33 cellular contexts compared by ENCODE assay signal in the genomic region with DNA sequence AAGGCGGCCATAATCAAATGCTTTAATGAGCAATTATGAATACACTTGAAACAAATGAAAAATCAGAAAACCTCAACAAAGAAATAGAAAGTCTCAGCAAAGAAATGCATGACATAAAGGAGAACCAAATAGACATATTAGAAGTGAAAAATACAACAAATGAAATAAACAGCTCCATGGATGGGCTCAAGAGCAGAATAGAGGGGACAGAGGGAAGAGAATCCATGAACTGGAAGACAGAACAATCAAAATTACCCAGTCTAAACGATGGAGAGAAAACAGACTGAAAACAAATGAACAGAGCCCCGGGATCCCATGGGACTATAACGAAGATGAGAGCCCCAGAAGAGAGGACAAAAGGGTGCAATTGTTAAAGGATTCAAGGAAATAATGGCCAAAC. TPM values are rescaled to one million over a fixed set of nuclear protein-coding genes. Genes with fewer than 3 reads are reported as not detected.
"Had no signal": no experiment of that assay in that cellular context is flagged by ENCODE, and none has a peak within 500 bp of the region (broad histone marks: within the 10 kb centered on the region; RNA-seq: fewer than 3 reads in every experiment).

No MANE protein-coding gene starts in this region.

- H3K4me1 ChIP-seq: adrenal gland, ascending aorta, breast epithelium had no signal

- DNase-seq: activated effector memory CD4-positive, alpha-beta T cell treated with anti-CD3 and anti-CD28 coated beads, Interleukin-2, amount 50 U/mL, for 16 hours; activated effector memory CD4-positive, alpha-beta T cell treated with Interleukin-2 at 50 U/mL for 16 hours; activated gamma-delta T cell; activated gamma-delta T cell treated with Interleukin-2 at 50 U/mL for 16 hours; activated naive CD4-positive, alpha-beta T cell; activated naive CD4-positive, alpha-beta T cell treated with anti-CD3 and anti-CD28 coated beads for 36 hours; activated naive CD4-positive, alpha-beta T cell treated with anti-CD3 and anti-CD28 coated beads, Interleukin-2, amount 10 ng/mL, durations not matched to agents 7 days and 5 days; activated naive CD4-positive, alpha-beta T cell treated with anti-CD3 and anti-CD28 coated beads, Interleukin-2, amount 50 U/mL, for 16 hours; activated naive CD4-positive, alpha-beta T cell treated with Interleukin-2 at 50 U/mL for 16 hours; activated naive CD8-positive, alpha-beta T cell treated with anti-CD3 and anti-CD28 coated beads for 36 hours; activated naive CD8-positive, alpha-beta T cell treated with anti-CD3 and anti-CD28 coated beads, Interleukin-2, amount 10 ng/mL, durations not matched to agents 7 days and 5 days; activated naive CD8-positive, alpha-beta T cell treated with anti-CD3 and anti-CD28 coated beads, Interleukin-2, amount 50 U/mL, for 24 hours; activated T-cell treated with anti-CD3 and anti-CD28 coated beads, Interleukin-2, amount 50 U/mL, for 24 hours; activated T-cell treated with anti-CD3 and anti-CD28 coated beads, Interleukin-2, amount 50 U/mL, for 4 hours; activated T-cell treated with anti-CD3 and anti-CD28 coated beads, Interleukin-2, amount 50 U/mL, for 48 hours; activated T-cell treated with anti-CD3 and anti-CD28 coated beads, Interleukin-2, amount 50 U/mL, for 72 hours; adrenal gland; amniotic stem cell; amygdala; anterior cingulate cortex; aorta; body of pancreas; brain microvascular endothelial cell; caudate nucleus; central memory CD4-positive, alpha-beta T cell; cerebellar nuclear complex had no signal

- H3K9me3 ChIP-seq: adrenal gland, body of pancreas had no signal

- H3K4me3 ChIP-seq: adrenal gland, ascending aorta, body of pancreas, breast epithelium, cardiac muscle cell had no signal

- H3K27me3 ChIP-seq: adrenal gland, ascending aorta, body of pancreas, brain microvascular endothelial cell, breast epithelium, cardiac muscle cell had no signal

- ATAC-seq: activated naive CD4-positive, alpha-beta T cell treated with anti-CD3 and anti-CD28 coated beads, Interleukin-2, amount 50 U/mL, for 72 hours; activated naive CD8-positive, alpha-beta T cell treated with anti-CD3 and anti-CD28 coated beads, Interleukin-2, amount 50 U/mL, for 24 hours; activated T-cell treated with anti-CD3 and anti-CD28 coated beads, Interleukin-2, amount 50 U/mL, for 4 hours; activated T-cell treated with anti-CD3 and anti-CD28 coated beads, Interleukin-2, amount 50 U/mL, for 72 hours; activated T-helper 17 cell treated with anti-CD3 and anti-CD28 coated beads, Interleukin-2, amount 50 U/mL, for 72 hours; body of pancreas had no signal

- H3K27ac ChIP-seq: adrenal gland, ascending aorta, body of pancreas, brain microvascular endothelial cell, breast epithelium, cardiac muscle cell had no signal

- H3K36me3 ChIP-seq: adrenal gland, ascending aorta, brain microvascular endothelial cell, breast epithelium, cardiac muscle cell had no signal

- FAIRE-seq: astrocyte, bronchial epithelial cell had no signal

RNA-seq across cellular contexts. Expression of gene WWC1, which starts 6.6 kb away (rescaled TPM):
- total RNA-seq: ascending aorta had no signal
